Comparison of ENCODE assay signal across 9 cellular contexts in the genomic region with DNA sequence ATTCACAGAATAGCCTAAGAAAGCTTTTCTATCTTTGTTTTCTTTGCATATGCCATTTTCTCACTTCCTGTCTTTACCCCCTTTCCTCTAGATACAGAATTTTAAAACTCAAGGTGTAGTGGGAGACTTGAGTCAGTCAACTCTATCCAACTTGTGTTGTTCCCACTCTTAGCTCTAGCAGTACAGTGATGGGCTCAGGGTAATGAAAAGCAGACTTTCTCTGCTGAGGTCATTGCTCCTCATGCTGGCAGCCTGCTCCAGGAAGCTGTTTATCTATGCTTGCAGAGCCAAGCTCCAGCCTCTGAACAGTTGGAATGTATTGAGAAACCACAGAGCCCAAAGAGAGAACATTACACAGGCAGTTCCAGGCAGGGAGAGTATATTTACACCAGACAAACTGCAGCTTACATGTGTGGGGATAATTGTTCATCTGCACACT.
DNase-seq lines count a peak whose midpoint lies in the region; ATAC-seq and TF ChIP-seq lines count a peak whose summit lies in the region.
"Had no signal": no experiment of that assay in that cellular context is flagged by ENCODE, and none has a peak within 500 bp of the region (broad histone marks: within the 10 kb centered on the region; RNA-seq: fewer than 3 reads in every experiment).

No MANE protein-coding gene starts in this region.

- no peaks in the 10 kb centered on the region for H3K9me2 ChIP-seq in OCI-LY7 (ENCODE audit: insufficient read depth, low read length)

- peaks cover 8% of the 10 kb centered on the region for H3K36me3 Mint-ChIP-seq in activated T-cell treated with anti-CD3 and anti-CD28 coated beads, Interleukin-2, amount 50 U/mL, for 4 hours (ENCODE audit: insufficient read depth)

- peak; percentile 76 for DNase-seq in A172 (ENCODE audit: low spot score)
- DNase-seq in OCI-LY7 (ENCODE audit: low spot score): peak; percentile 67
- peak; percentile 66 to 69 for DNase-seq in dermis microvascular lymphatic vessel endothelial cell (ENCODE audit: low read depth in 2 of 2)
- peak; percentile 80 to 82 for DNase-seq in lung microvascular endothelial cell (ENCODE audit: low read depth in 2 of 2)
- no peak for DNase-seq in activated T-cell treated with anti-CD3 and anti-CD28 coated beads, Interleukin-2, amount 50 U/mL, for 4 hours
- DNase-seq: activated naive CD8-positive, alpha-beta T cell treated with anti-CD3 and anti-CD28 coated beads, Interleukin-2, amount 10 ng/mL, durations not matched to agents 7 days and 5 days had no signal

- H3K4me3 ChIP-seq in OCI-LY7 (ENCODE audit: low read depth, low read length, poor library complexity, severe bottlenecking): peak overlapping the region; percentile 35

- peaks cover 84% of the 10 kb centered on the region for H3K4me1 ChIP-seq in OCI-LY7 (ENCODE audit: insufficient read depth, low read length, poor library complexity, severe bottlenecking)

- POLR2A ChIA-PET in OCI-LY7 (lab: Charles Lee): interaction anchor here (0.9 to 4.3 kb wide), 9 partner anchors 16 to 148 kb away, joined by 3 to 16 read pairs (median 7); partner anchors contain the start of gene CSTPP1

- H3K9me3 ChIP-seq in OCI-LY7 (ENCODE audit: low read length): no peaks in the 10 kb centered on the region

- H3K79me2 ChIP-seq in OCI-LY7 (ENCODE audit: insufficient read depth, low read depth, low read length): peaks cover 40% of the 10 kb centered on the region; the same call in 1 of the 2 replicates

- H3K4me3 Mint-ChIP-seq in activated T-cell treated with anti-CD3 and anti-CD28 coated beads, Interleukin-2, amount 50 U/mL, for 4 hours: no peak overlapping the region
- H3K4me3 Mint-ChIP-seq: activated naive CD8-positive, alpha-beta T cell treated with anti-CD3 and anti-CD28 coated beads, Interleukin-2, amount 10 ng/mL, durations not matched to agents 7 days and 5 days had no signal

- no peaks in the 10 kb centered on the region for H3K27me3 Mint-ChIP-seq in activated T-cell treated with anti-CD3 and anti-CD28 coated beads, Interleukin-2, amount 50 U/mL, for 4 hours (ENCODE audit: low read depth)
- H3K27me3 Mint-ChIP-seq: activated naive CD8-positive, alpha-beta T cell treated with anti-CD3 and anti-CD28 coated beads, Interleukin-2, amount 10 ng/mL, durations not matched to agents 7 days and 5 days had no signal

- TF ChIP-seq CTCF in OCI-LY7 (conservative IDR thresholded peaks at IDR 0.05; ENCODE audit: low read length): no peak

- peaks cover 11% of the 10 kb centered on the region for H3K36me3 ChIP-seq in OCI-LY7 (ENCODE audit: insufficient read depth, low read length)

- peak overlapping the region; percentile 15; the same call in 1 of the 2 replicates for H2AFZ ChIP-seq in OCI-LY7 (ENCODE audit: low read length)

- ATAC-seq in GM19351 (IDR thresholded peaks at IDR 0.05; ENCODE audit: unreplicated experiment) (peak; percentile 55), GM21619 (IDR thresholded peaks at IDR 0.05; ENCODE audit: unreplicated experiment) (no peak), HG02840 (IDR thresholded peaks at IDR 0.05; ENCODE audit: low FRiP score, unreplicated experiment) (no peak)
- no peak for ATAC-seq in activated T-cell treated with anti-CD3 and anti-CD28 coated beads, Interleukin-2, amount 50 U/mL, for 4 hours

- CTCF ChIA-PET in OCI-LY7 (lab: Charles Lee; ENCODE audit: unreplicated experiment): interaction anchor here (1.1 kb wide), 1 partner anchor 148 kb away, joined by 3 read pairs; no protein-coding TSS in a partner anchor

- no peaks in the 10 kb centered on the region for H4K20me1 ChIP-seq in OCI-LY7 (ENCODE audit: insufficient read depth, low read length)

- peaks cover 16% of the 10 kb centered on the region for H3K4me1 Mint-ChIP-seq in activated T-cell treated with anti-CD3 and anti-CD28 coated beads, Interleukin-2, amount 50 U/mL, for 4 hours (ENCODE audit: low read depth)

- peak overlapping the region; percentile 61 for H3K4me2 ChIP-seq in OCI-LY7 (ENCODE audit: low read length)

- intact Hi-C loops in OCI-LY7 (cut with micrococcal nuclease; ENCODE audit: unreplicated experiment): loop anchor here (5.0 kb wide), 2 partner anchors 67 to 87 kb away; partner anchors contain the start of genes CSTPP1 and LRP4

- H3K27ac ChIP-seq in OCI-LY7 (ENCODE audit: low read depth, low read length, poor library complexity, severe bottlenecking): peak overlapping the region; percentile 89

- H3K9me3 Mint-ChIP-seq in activated T-cell treated with anti-CD3 and anti-CD28 coated beads, Interleukin-2, amount 50 U/mL, for 4 hours: no peaks in the 10 kb centered on the region

- BruUV-seq in OCI-LY7 (replicated peaks; lab: Mats Ljungman, UMichigan): no TSS peak
